In genomic region chr7:1100386-1100785, GRCh38 we compare ENCODE assay signal across 16 cellular contexts. TPM values are rescaled to one million over a fixed set of nuclear protein-coding genes. Genes with fewer than 3 reads are reported as not detected.
A peak's percentile ranks its signal among the peaks of the same experiment; 100 is the strongest.
DNase-seq lines count a peak whose midpoint lies in the region; ATAC-seq and TF ChIP-seq lines count a peak whose summit lies in the region.
"Had no signal": no experiment of that assay in that cellular context is flagged by ENCODE, and none has a peak within 500 bp of the region (broad histone marks: within the 10 kb centered on the region; RNA-seq: fewer than 3 reads in every experiment).

No MANE protein-coding gene starts in this region.

- peaks cover 3% of the 10 kb centered on the region for H3F3A ChIP-seq in neural progenitor cell (ENCODE audit: low read depth)
- H3F3A ChIP-seq in GM23338 (replicated peaks; ENCODE audit: low read depth): no peaks in the 10 kb centered on the region

- H3K4me3 Mint-ChIP-seq in neural progenitor cell (no peak overlapping the region), GM23338 (no peak overlapping the region)

- H3K4me2 ChIP-seq in BLaER1 (peak overlapping the region; percentile 98), neural progenitor cell (no peak overlapping the region), GM23338 (no peak overlapping the region)
- H3K4me2 ChIP-seq: PC-9 had no signal

- H3K27ac Mint-ChIP-seq in neural progenitor cell (no peak overlapping the region), GM23338 (no peak overlapping the region)

- peak overlapping the region; percentile 78 for H3K9ac ChIP-seq in BLaER1
- peak overlapping the region; percentile 35 for H3K9ac ChIP-seq in neural progenitor cell

- H3K27ac ChIP-seq in BLaER1 (peak overlapping the region; percentile 88), cingulate gyrus (ENCODE audit: low read depth, low read length) (peak overlapping the region; percentile 10), neural progenitor cell (no peak overlapping the region), GM23338 (ENCODE audit: low read depth) (no peak overlapping the region), body of pancreas (no peak overlapping the region)
- H3K27ac ChIP-seq: PC-9 had no signal

- H3K36me3 ChIP-seq in BLaER1: peaks cover 37% of the 10 kb centered on the region
- H3K36me3 ChIP-seq in neural progenitor cell: no peaks in the 10 kb centered on the region
- H3K36me3 ChIP-seq in GM23338 (ENCODE audit: insufficient read depth): no peaks in the 10 kb centered on the region
- H3K36me3 ChIP-seq in mucosa of descending colon (ENCODE audit: low read depth): no peaks in the 10 kb centered on the region
- no peaks in the 10 kb centered on the region for H3K36me3 ChIP-seq in body of pancreas (replicated peaks in 1 of 2; ENCODE audit: insufficient read depth in 1 of 2, low read depth in 2 of 2)

- intact Hi-C loops in mucosa of descending colon (cut with DNase I, micrococcal nuclease) (no loop called here), body of pancreas (cut with DNase I) (no loop called here)

- H3K27me3 Mint-ChIP-seq in neural progenitor cell (ENCODE audit: insufficient read depth, low read depth): peaks cover 7% of the 10 kb centered on the region
- H3K27me3 Mint-ChIP-seq in GM23338 (ENCODE audit: insufficient read depth, low read depth, poor library complexity): peaks cover 7% of the 10 kb centered on the region

- H3K4me1 ChIP-seq in BLaER1 (peaks cover 100% of the 10 kb centered on the region), neural progenitor cell (no peaks in the 10 kb centered on the region), GM23338 (ENCODE audit: insufficient read depth) (no peaks in the 10 kb centered on the region), mucosa of descending colon (ENCODE audit: low read depth) (no peaks in the 10 kb centered on the region), body of pancreas (peaks cover 32% of the 10 kb centered on the region)

- H2AFZ ChIP-seq in neural progenitor cell (replicated peaks) (no peak overlapping the region), GM23338 (no peak overlapping the region)
- H2AFZ ChIP-seq: PC-9 had no signal

- H3K4me3 ChIP-seq in BLaER1 (peak overlapping the region; percentile 62), neural progenitor cell (no peak overlapping the region), GM23338 (no peak overlapping the region), mucosa of descending colon (no peak overlapping the region), body of pancreas (no peak overlapping the region)
- H3K4me3 ChIP-seq: PC-9 had no signal

- H3K9me3 Mint-ChIP-seq in neural progenitor cell (no peaks in the 10 kb centered on the region), GM23338 (peaks cover 3% of the 10 kb centered on the region; the same call in 1 of the 3 replicates)

- no peaks in the 10 kb centered on the region for H3K27me3 ChIP-seq in BLaER1
- H3K27me3 ChIP-seq in neural progenitor cell: no peaks in the 10 kb centered on the region
- no peaks in the 10 kb centered on the region for H3K27me3 ChIP-seq in GM23338 (ENCODE audit: insufficient read depth)
- H3K27me3 ChIP-seq in body of pancreas: no peaks in the 10 kb centered on the region

- no peaks in the 10 kb centered on the region for H3K9me2 ChIP-seq in GM23338 (ENCODE audit: insufficient read depth)

- H3K4me1 Mint-ChIP-seq in neural progenitor cell: peaks cover 58% of the 10 kb centered on the region
- H3K4me1 Mint-ChIP-seq in GM23338: no peaks in the 10 kb centered on the region

- H4K20me1 ChIP-seq in BLaER1: peaks cover 64% of the 10 kb centered on the region
- H4K20me1 ChIP-seq in neural progenitor cell (ENCODE audit: low read depth): peaks cover 23% of the 10 kb centered on the region
- no peaks in the 10 kb centered on the region; the same call in none of the 2 replicates for H4K20me1 ChIP-seq in GM23338 (replicated peaks; ENCODE audit: insufficient read depth)

- DNase-seq in SHP77 (lab: John Stamatoyannopoulos, UW) (peak; percentile 51 to 70), neural progenitor cell (ENCODE audit: low spot score) (no peak), GM23338 (ENCODE audit: low spot score) (no peak), mucosa of descending colon (no peak), body of pancreas (no peak), NCI-H748 treated with DMSO at 0.1 percent for 48 hours (lab: John Stamatoyannopoulos, UW) (no peak)
- DNase-seq: 8988T; C1 segment of cervical spinal cord; DMS53; NCI-H146; NCI-H2227 treated with DMSO at 0.1 percent for 48 hours; NK-92 treated with Interleukin-12 subunit alpha and Interleukin-12 subunit beta, amount 100 ng/mL, for 24 hours; PC-9 had no signal

- H3K9me3 ChIP-seq in BLaER1: no peaks in the 10 kb centered on the region
- H3K9me3 ChIP-seq in neural progenitor cell (ENCODE audit: low read depth): no peaks in the 10 kb centered on the region
- no peaks in the 10 kb centered on the region for H3K9me3 ChIP-seq in mucosa of descending colon
- H3K9me3 ChIP-seq in body of pancreas: no peaks in the 10 kb centered on the region

- 75 to 90% methylated on average over 4 to 14 of the region's 14 CpGs for WGBS in body of pancreas, 2 donors

- ATAC-seq in GM23338 (no peak), mucosa of descending colon (no peak), body of pancreas (no peak)
- ATAC-seq: HCT116 had no signal

- H3K36me3 Mint-ChIP-seq in neural progenitor cell (peaks cover 12% of the 10 kb centered on the region), GM23338 (ENCODE audit: low read depth) (peaks cover 24% of the 10 kb centered on the region)

- TF ChIP-seq POLR2A in body of pancreas (IDR thresholded peaks at IDR 0.05): no peak

- TF ChIP-seq CTCF in neural progenitor cell (IDR thresholded peaks at IDR 0.05) (no peak), GM23338 (conservative IDR thresholded peaks at IDR 0.05; ENCODE audit: low read depth in 2 of 2) (no peak), mucosa of descending colon (IDR thresholded peaks at IDR 0.05) (no peak), body of pancreas (IDR thresholded peaks at IDR 0.05) (no peak)

- peaks cover 42% of the 10 kb centered on the region for H3K79me2 ChIP-seq in neural progenitor cell (ENCODE audit: low read depth)
- H3K79me2 ChIP-seq in GM23338 (replicated peaks; ENCODE audit: insufficient read depth): peaks cover 50% of the 10 kb centered on the region

TF ChIP-seq in GM23338, 12 proteins besides CTCF, POLR2A, EP300 and RAD21 (continues in another document):
- TF ChIP-seq JUNB (IDR thresholded peaks at IDR 0.05; ENCODE audit: unreplicated experiment) (no peak), STAT1 (IDR thresholded peaks at IDR 0.05; ENCODE audit: unreplicated experiment) (no peak), CREB1 (CRISPR knock-in tag; IDR thresholded peaks at IDR 0.05; ENCODE audit: low read depth) (no peak), ZNF114 (CRISPR knock-in tag; IDR thresholded peaks at IDR 0.05) (no peak), POLR2AphosphoS5 (IDR thresholded peaks at IDR 0.05; ENCODE audit: low read depth) (no peak), EZH2phosphoT487 (IDR thresholded peaks at IDR 0.05; ENCODE audit: unreplicated experiment) (no peak), ZNF331 (CRISPR knock-in tag; IDR thresholded peaks at IDR 0.05; ENCODE audit: low read depth) (no peak), NANOG (IDR thresholded peaks at IDR 0.05; ENCODE audit: borderline replicate concordance) (no peak), ETS1 (IDR thresholded peaks at IDR 0.05) (no peak)

RNA-seq across cellular contexts. Expression of gene GPER1, which starts 12.5 kb away (rescaled TPM):
- total RNA-seq in neural progenitor cell (ENCODE audit: low replicate concordance) (1.2 and 1.3 TPM in 2 replicates), mucosa of descending colon (10 to 100 TPM in 1 of 3 donors, 1 to 10 TPM in 2; 7.9 to 14.7 (median 9.8) TPM), body of pancreas (1 to 10 TPM in 1 of 2 donors, not detected in 1; 1.0 TPM)
- total RNA-seq in GM23338 (2014; rRNA removed; shearing (Covaris generic)): 2.8 TPM in 1 of 2 replicates, not detected in the other
- 0.42 and 0.89 TPM in 2 replicates for polyA plus RNA-seq in GM23338 (2016; fragmentation: Nextera tagmentation; extraction: Ambion mirVana)

RNA-seq across cellular contexts. Expression of gene GPR146, which starts 56.0 kb away (rescaled TPM):
- total RNA-seq in neural progenitor cell (ENCODE audit: low replicate concordance) (0.79 and 3.5 TPM in 2 replicates), mucosa of descending colon (10 to 100 TPM in 1 of 3 donors, 1 to 10 TPM in 2; 3.5 to 13.0 (median 5.7) TPM), body of pancreas (10 to 100 TPM in 1 of 2 donors, 1 to 10 TPM in 1; 8.8 to 11.2 TPM)
- total RNA-seq in GM23338 (2014; rRNA removed; shearing (Covaris generic)): 0.16 and 0.28 TPM in 2 replicates
- polyA plus RNA-seq in GM23338 (2016; fragmentation: Nextera tagmentation; extraction: Ambion mirVana): 0.37 TPM in 1 of 2 replicates, not detected in the other

RNA-seq across cellular contexts. Expression of gene ZFAND2A, which starts 59.6 kb away (rescaled TPM):
- total RNA-seq in neural progenitor cell (ENCODE audit: low replicate concordance) (9.0 and 13.3 TPM in 2 replicates), mucosa of descending colon (10 to 100 TPM; 39.3 to 49.9 (median 45.3) TPM), body of pancreas (10 to 100 TPM; 15.6 to 17.8 TPM)
- total RNA-seq in GM23338 (2014; rRNA removed; shearing (Covaris generic)): 14.4 and 15.3 TPM in 2 replicates
- 29.2 and 30.3 TPM in 2 replicates for polyA plus RNA-seq in GM23338 (2016; fragmentation: Nextera tagmentation; extraction: Ambion mirVana)

Comparison
In these comparisons a context has a peak if more than half of its experiments do, and no peak if none do; other contexts are left out.
1. H3K27ac ChIP-seq: peak in BLaER1 (single experiment) and cingulate gyrus (single experiment); none in neural progenitor cell (single experiment), GM23338 (single experiment) and body of pancreas (0 of 4).
2. DNase-seq: peak in SHP77 (2 of 2); none in neural progenitor cell (single experiment), GM23338 (single experiment), mucosa of descending colon (0 of 3), body of pancreas (0 of 4) and NCI-H748 treated with DMSO at 0.1 percent for 48 hours (single experiment).